8 cellular contexts compared by ENCODE assay signal in genomic region chr4:77308843-77309242, GRCh38.
DNase-seq lines count a peak whose midpoint lies in the region; ATAC-seq and TF ChIP-seq lines count a peak whose summit lies in the region.

No MANE protein-coding gene starts in this region.

- H3K27me3 Mint-ChIP-seq in stimulated activated memory B cell treated with anti-CD40 and anti-IgM and Interleukin-4, amounts not matched to agents 10 μg/mL and 1 μg/mL and 100 μg/mL, for 72 hours: no peaks in the 10 kb centered on the region

- no peak overlapping the region for H3K27ac ChIP-seq in OCI-LY3 (ENCODE audit: low read length)
- no peak overlapping the region for H3K27ac ChIP-seq in fibroblast of lung (ENCODE audit: insufficient read depth, low read length)
- no peak overlapping the region for H3K27ac ChIP-seq in upper lobe of right lung
- H3K27ac ChIP-seq in right cardiac atrium (ENCODE audit: low read length): no peak overlapping the region

- H3K27me3 ChIP-seq in OCI-LY3 (ENCODE audit: low read depth, low read length) (peaks cover 10% of the 10 kb centered on the region), fibroblast of lung (ENCODE audit: control insufficient read depth, insufficient read depth, low read length) (no peaks in the 10 kb centered on the region), upper lobe of right lung (no peaks in the 10 kb centered on the region), right cardiac atrium (ENCODE audit: control insufficient read depth, insufficient read depth) (no peaks in the 10 kb centered on the region)

- H3K4me3 ChIP-seq in OCI-LY3 (ENCODE audit: low read length): no peak overlapping the region
- no peak overlapping the region for H3K4me3 ChIP-seq in fibroblast of lung (replicated peaks in 1 of 4; ENCODE audit: control extremely low read depth in 1 of 4, insufficient read depth in 1 of 4, low read depth in 3 of 4, low read length in 4 of 4)
- H3K4me3 ChIP-seq in upper lobe of right lung: no peak overlapping the region
- no peak overlapping the region for H3K4me3 ChIP-seq in right cardiac atrium (ENCODE audit: low read length)

- no peaks in the 10 kb centered on the region for H3K9me3 Mint-ChIP-seq in stimulated activated memory B cell treated with anti-CD40 and anti-IgM and Interleukin-4, amounts not matched to agents 10 μg/mL and 1 μg/mL and 100 μg/mL, for 72 hours

- H3K4me1 ChIP-seq in OCI-LY3 (ENCODE audit: low read length) (no peaks in the 10 kb centered on the region), fibroblast of lung (ENCODE audit: control insufficient read depth, extremely low read depth, insufficient read depth, low read length) (no peaks in the 10 kb centered on the region), upper lobe of right lung (no peaks in the 10 kb centered on the region), right cardiac atrium (ENCODE audit: control insufficient read depth, insufficient read depth, low read length) (no peaks in the 10 kb centered on the region)

- H3K4me3 Mint-ChIP-seq in stimulated activated memory B cell treated with anti-CD40 and anti-IgM and Interleukin-4, amounts not matched to agents 10 μg/mL and 1 μg/mL and 100 μg/mL, for 72 hours: no peak overlapping the region

- no peaks in the 10 kb centered on the region for H3K36me3 Mint-ChIP-seq in stimulated activated memory B cell treated with anti-CD40 and anti-IgM and Interleukin-4, amounts not matched to agents 10 μg/mL and 1 μg/mL and 100 μg/mL, for 72 hours

- intact Hi-C loops in upper lobe of right lung (cut with DNase I): no loop called here
- intact Hi-C loops in right cardiac atrium (cut with DNase I): no loop called here

- peak; percentile 57 for ATAC-seq in upper lobe of right lung
- no peak for ATAC-seq in stimulated activated memory B cell treated with anti-CD40 and anti-IgM and Interleukin-4, amounts not matched to agents 10 μg/mL and 1 μg/mL and 100 μg/mL, for 72 hours
- no peak for ATAC-seq in right cardiac atrium

- H3K9me3 ChIP-seq in OCI-LY3 (ENCODE audit: insufficient read depth, low read length) (no peaks in the 10 kb centered on the region), fibroblast of lung (ENCODE audit: control insufficient read depth, insufficient read depth, low read depth, low read length) (no peaks in the 10 kb centered on the region), upper lobe of right lung (no peaks in the 10 kb centered on the region), right cardiac atrium (ENCODE audit: control insufficient read depth, low read length) (no peaks in the 10 kb centered on the region)

- no peaks in the 10 kb centered on the region for H3K4me1 Mint-ChIP-seq in stimulated activated memory B cell treated with anti-CD40 and anti-IgM and Interleukin-4, amounts not matched to agents 10 μg/mL and 1 μg/mL and 100 μg/mL, for 72 hours

- no peak overlapping the region for H3K4me2 ChIP-seq in OCI-LY3 (ENCODE audit: low read length)
- H3K4me2 ChIP-seq in fibroblast of lung (ENCODE audit: extremely low read depth, insufficient read depth, low read length): no peak overlapping the region

- H2AFZ ChIP-seq in OCI-LY3 (ENCODE audit: low read depth, low read length): no peak overlapping the region
- no peak overlapping the region for H2AFZ ChIP-seq in fibroblast of lung (ENCODE audit: low read length)

- H4K20me1 ChIP-seq in OCI-LY3 (ENCODE audit: insufficient read depth, low read length): no peaks in the 10 kb centered on the region
- H4K20me1 ChIP-seq in fibroblast of lung (ENCODE audit: control insufficient read depth, extremely low read depth, insufficient read depth, low read length): no peaks in the 10 kb centered on the region

- DNase-seq in D341Med (ENCODE audit: low spot score) (peak; percentile 71), H4 (ENCODE audit: low spot score) (peak; percentile 34), fibroblast of lung (ENCODE audit: low read depth in 2 of 2) (peak; percentile 16 to 29), upper lobe of right lung (no peak), cerebellar nuclear complex (lab: John Stamatoyannopoulos, UW) (no peak), right cardiac atrium (no peak)

- no peak overlapping the region for H3K27ac Mint-ChIP-seq in stimulated activated memory B cell treated with anti-CD40 and anti-IgM and Interleukin-4, amounts not matched to agents 10 μg/mL and 1 μg/mL and 100 μg/mL, for 72 hours

- TF ChIP-seq CTCF in OCI-LY3 (IDR thresholded peaks at IDR 0.05; ENCODE audit: low read depth, low read length): peak; percentile 68
- TF ChIP-seq CTCF in fibroblast of lung (conservative IDR thresholded peaks at IDR 0.05 in 1 of 2, IDR thresholded peaks at IDR 0.05 in 1 of 2; ENCODE audit: low read depth in 1 of 2, low read length in 2 of 2): peak; percentile 35 to 41
- peak; percentile 43 for TF ChIP-seq CTCF in upper lobe of right lung (IDR thresholded peaks at IDR 0.05)

- no peaks in the 10 kb centered on the region for H3K36me3 ChIP-seq in OCI-LY3 (replicated peaks; ENCODE audit: low read depth, low read length)
- H3K36me3 ChIP-seq in fibroblast of lung (ENCODE audit: control insufficient read depth, insufficient read depth, low read length): no peaks in the 10 kb centered on the region
- H3K36me3 ChIP-seq in upper lobe of right lung: no peaks in the 10 kb centered on the region

- no peak overlapping the region for H3K9ac ChIP-seq in OCI-LY3 (ENCODE audit: low read length)
- no peak overlapping the region for H3K9ac ChIP-seq in fibroblast of lung (ENCODE audit: insufficient read depth, low read length)

- H3K79me2 ChIP-seq in OCI-LY3 (ENCODE audit: low read length) (no peaks in the 10 kb centered on the region), fibroblast of lung (ENCODE audit: control insufficient read depth, insufficient read depth, low read length) (no peaks in the 10 kb centered on the region)

- WGBS in right cardiac atrium: 25% methylated on average over 1 of the region's 1 CpG

Comparison
In these comparisons a context has a peak if more than half of its experiments do, and no peak if none do; other contexts are left out.
1. DNase-seq: peak in D341Med (single experiment), H4 (single experiment) and fibroblast of lung (2 of 2); none in upper lobe of right lung (single experiment), cerebellar nuclear complex (0 of 2) and right cardiac atrium (0 of 3).
2. Peak in every context shown above with its lines, with median percentiles within 50 percentile points of each other: CTCF ChIP-seq.